Comparison of ENCODE assay signal across 1 cellular context in the genomic region with DNA sequence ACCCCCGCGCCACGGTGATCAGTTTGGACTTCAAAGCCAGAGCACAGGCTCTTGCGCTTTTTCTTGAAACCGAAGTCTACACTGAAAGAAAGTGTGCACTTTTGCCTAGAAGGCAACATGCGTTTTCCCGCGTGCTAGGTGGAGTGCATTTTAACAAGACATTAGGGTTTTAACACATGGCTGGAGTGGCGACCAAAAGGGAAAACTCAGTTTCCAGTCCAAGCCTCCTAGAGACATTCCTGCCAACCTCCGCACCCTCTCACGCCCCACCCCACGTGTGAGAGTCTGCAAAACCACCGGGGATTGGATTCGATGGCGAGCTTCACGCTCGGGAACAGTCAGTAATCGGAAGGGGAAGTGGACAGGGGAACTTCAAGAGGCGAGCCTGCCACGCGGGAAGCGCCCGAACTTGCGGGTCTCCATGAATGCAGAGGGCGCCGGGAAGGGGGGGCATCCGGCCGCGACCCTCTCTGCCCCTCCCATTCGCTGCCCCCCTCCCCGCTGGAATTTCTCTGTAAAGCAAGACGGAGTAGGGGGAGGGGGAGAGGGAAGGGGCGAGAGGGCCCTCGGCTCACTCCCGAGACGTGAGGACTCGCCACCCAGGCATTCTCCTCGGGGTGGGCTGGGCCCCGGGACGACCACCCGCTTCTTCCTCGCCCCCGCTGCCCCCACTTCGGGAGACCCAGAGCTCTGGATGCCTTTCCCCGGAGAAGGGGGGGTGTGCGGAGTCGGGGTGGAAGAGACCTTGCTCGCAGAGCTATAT.
TF ChIP-seq lines count a peak whose summit lies in the region.

No MANE protein-coding gene starts in this region.

TF ChIP-seq in WTC11, 78 proteins besides CTCF, POLR2A, EP300 and RAD21:
- TF ChIP-seq, protein P1, sequence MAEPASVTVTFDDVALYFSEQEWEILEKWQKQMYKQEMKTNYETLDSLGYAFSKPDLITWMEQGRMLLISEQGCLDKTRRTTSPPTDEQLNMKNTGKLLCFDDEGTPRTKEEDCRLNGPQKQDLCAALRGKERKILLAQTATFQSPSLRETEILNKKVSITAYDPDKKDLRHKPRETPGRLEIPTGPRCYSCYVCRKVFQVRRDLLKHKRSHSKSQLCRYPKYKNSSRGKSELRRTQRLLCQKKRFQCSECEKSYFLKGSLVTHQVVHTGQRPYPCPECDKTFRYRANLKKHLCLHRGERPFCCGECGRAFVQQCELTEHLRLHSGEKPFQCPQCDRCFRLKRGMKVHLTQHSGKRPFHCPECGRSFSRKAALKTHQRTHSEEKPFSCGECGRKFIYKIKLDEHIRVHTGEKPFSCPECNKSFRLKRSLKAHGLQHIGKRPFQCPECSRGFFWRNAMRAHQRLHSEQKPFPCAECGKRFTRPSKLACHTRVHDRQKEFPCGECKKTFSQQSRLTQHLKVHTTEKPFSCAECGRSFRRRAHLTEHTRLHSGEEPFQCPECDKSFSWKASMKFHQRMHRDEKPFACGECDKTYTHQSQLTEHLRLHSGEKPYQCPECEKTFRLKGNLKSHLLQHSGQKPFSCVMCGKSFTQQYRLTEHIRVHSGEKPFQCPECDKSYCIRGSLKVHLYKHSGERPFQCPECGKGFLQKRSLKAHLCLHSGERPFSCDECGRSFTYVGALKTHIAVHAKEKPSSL (CRISPR knock-in tag; conservative IDR thresholded peaks at IDR 0.05), result no peak
- TF ChIP-seq, protein P2, sequence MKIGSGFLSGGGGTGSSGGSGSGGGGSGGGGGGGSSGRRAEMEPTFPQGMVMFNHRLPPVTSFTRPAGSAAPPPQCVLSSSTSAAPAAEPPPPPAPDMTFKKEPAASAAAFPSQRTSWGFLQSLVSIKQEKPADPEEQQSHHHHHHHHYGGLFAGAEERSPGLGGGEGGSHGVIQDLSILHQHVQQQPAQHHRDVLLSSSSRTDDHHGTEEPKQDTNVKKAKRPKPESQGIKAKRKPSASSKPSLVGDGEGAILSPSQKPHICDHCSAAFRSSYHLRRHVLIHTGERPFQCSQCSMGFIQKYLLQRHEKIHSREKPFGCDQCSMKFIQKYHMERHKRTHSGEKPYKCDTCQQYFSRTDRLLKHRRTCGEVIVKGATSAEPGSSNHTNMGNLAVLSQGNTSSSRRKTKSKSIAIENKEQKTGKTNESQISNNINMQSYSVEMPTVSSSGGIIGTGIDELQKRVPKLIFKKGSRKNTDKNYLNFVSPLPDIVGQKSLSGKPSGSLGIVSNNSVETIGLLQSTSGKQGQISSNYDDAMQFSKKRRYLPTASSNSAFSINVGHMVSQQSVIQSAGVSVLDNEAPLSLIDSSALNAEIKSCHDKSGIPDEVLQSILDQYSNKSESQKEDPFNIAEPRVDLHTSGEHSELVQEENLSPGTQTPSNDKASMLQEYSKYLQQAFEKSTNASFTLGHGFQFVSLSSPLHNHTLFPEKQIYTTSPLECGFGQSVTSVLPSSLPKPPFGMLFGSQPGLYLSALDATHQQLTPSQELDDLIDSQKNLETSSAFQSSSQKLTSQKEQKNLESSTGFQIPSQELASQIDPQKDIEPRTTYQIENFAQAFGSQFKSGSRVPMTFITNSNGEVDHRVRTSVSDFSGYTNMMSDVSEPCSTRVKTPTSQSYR (CRISPR knock-in tag; IDR thresholded peaks at IDR 0.05), result peak; percentile 77; the same call in 1 of the 2 replicates
- TF ChIP-seq ZNF396 (CRISPR knock-in tag; IDR thresholded peaks at IDR 0.05; ENCODE audit: borderline replicate concordance) (no peak), TEAD1 (CRISPR knock-in tag; IDR thresholded peaks at IDR 0.05) (peak; percentile 77), CDX4 (CRISPR knock-in tag; IDR thresholded peaks at IDR 0.05; ENCODE audit: borderline replicate concordance) (no peak), TEAD4 (CRISPR knock-in tag; IDR thresholded peaks at IDR 0.05) (peak; percentile 64; the same call in 1 of the 2 replicates), NR1H2 (CRISPR knock-in tag; IDR thresholded peaks at IDR 0.05) (no peak), EMX1 (CRISPR knock-in tag; IDR thresholded peaks at IDR 0.05) (no peak), MXD4 (CRISPR knock-in tag; IDR thresholded peaks at IDR 0.05; ENCODE audit: borderline replicate concordance) (no peak), NFE2L1 (CRISPR knock-in tag; IDR thresholded peaks at IDR 0.05) (peak; percentile 66; the same call in 1 of the 2 replicates), MYBL2 (CRISPR knock-in tag; IDR thresholded peaks at IDR 0.05) (0 out of 2 replicates have a peak, but pooled peaks have one; percentile 55), AFF4 (CRISPR knock-in tag; IDR thresholded peaks at IDR 0.05; ENCODE audit: borderline replicate concordance) (no peak), CREB1 (CRISPR knock-in tag; IDR thresholded peaks at IDR 0.05) (no peak), STAT6 (CRISPR knock-in tag; conservative IDR thresholded peaks at IDR 0.05; ENCODE audit: low read depth) (no peak), CREM (CRISPR knock-in tag; IDR thresholded peaks at IDR 0.05) (0 out of 2 replicates have a peak, but pooled peaks have one; percentile 14), ETV6 (CRISPR knock-in tag; IDR thresholded peaks at IDR 0.05) (0 out of 2 replicates have a peak, but pooled peaks have one; percentile 47), FOXJ3 (CRISPR knock-in tag; IDR thresholded peaks at IDR 0.05; ENCODE audit: borderline replicate concordance) (no peak), MAX (CRISPR knock-in tag; IDR thresholded peaks at IDR 0.05) (peak; percentile 77), FOXP1 (CRISPR knock-in tag; IDR thresholded peaks at IDR 0.05; ENCODE audit: borderline replicate concordance) (peak; percentile 70; the same call in 1 of the 2 replicates), TP53 (CRISPR knock-in tag; IDR thresholded peaks at IDR 0.05) (no peak)
- TF ChIP-seq, protein P3, sequence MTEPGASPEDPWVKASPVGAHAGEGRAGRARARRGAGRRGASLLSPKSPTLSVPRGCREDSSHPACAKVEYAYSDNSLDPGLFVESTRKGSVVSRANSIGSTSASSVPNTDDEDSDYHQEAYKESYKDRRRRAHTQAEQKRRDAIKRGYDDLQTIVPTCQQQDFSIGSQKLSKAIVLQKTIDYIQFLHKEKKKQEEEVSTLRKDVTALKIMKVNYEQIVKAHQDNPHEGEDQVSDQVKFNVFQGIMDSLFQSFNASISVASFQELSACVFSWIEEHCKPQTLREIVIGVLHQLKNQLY (CRISPR knock-in tag; IDR thresholded peaks at IDR 0.05), result no peak
- TF ChIP-seq, protein P4, sequence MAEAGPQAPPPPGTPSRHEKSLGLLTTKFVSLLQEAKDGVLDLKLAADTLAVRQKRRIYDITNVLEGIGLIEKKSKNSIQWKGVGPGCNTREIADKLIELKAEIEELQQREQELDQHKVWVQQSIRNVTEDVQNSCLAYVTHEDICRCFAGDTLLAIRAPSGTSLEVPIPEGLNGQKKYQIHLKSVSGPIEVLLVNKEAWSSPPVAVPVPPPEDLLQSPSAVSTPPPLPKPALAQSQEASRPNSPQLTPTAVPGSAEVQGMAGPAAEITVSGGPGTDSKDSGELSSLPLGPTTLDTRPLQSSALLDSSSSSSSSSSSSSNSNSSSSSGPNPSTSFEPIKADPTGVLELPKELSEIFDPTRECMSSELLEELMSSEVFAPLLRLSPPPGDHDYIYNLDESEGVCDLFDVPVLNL (CRISPR knock-in tag; IDR thresholded peaks at IDR 0.05; ENCODE audit: borderline replicate concordance, low read depth), result no peak
